Comparison of ENCODE assay signal across 20 cellular contexts in the genomic region with DNA sequence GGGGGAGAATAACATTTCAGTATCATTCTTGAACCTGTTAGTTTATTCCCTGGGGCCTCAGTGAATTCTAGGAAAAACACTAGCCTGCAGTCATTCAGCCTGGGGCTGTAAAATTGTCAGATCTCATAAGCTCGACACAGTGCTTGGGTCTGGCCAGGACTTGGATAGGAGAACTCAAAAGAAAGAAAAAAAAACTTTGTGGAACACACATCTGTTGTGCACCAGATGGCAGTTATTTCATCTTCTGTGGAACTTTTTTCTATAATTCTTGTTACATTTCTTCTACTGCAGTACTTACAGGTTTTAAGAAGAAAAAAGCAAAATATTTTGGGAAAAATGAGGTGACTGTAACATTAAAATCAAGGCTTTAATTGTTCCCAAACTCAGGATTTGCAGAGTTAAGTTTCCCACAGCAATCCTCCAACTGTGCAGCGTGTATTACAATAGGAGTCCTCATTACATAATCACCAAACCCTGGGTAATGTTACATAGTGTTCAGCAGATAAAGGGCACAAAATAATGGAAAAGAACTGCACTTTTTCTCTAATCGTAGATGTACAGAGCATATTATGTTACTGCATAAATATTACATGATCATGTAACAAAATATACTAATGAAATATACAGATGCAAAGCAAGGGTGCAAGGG.
DNase-seq lines count a peak whose midpoint lies in the region; ATAC-seq and TF ChIP-seq lines count a peak whose summit lies in the region.
"Had no signal": no experiment of that assay in that cellular context is flagged by ENCODE, and none has a peak within 500 bp of the region (broad histone marks: within the 10 kb centered on the region; RNA-seq: fewer than 3 reads in every experiment).

No MANE protein-coding gene starts in this region.

- H3K36me3 ChIP-seq in heart right ventricle, result no peaks in the 10 kb centered on the region
- H3K36me3 ChIP-seq: esophagus muscularis mucosa, left lung, tibial artery had no signal

- no peaks in the 10 kb centered on the region for H3K9me3 Mint-ChIP-seq in Calu3 (ENCODE audit: low read depth, unreplicated experiment)
- H3K9me3 Mint-ChIP-seq: activated T-helper 2 cell treated with anti-CD3 and anti-CD28 coated beads, Interferon-gamma antibody, Interleukin-2, Interleukin-4, amounts not matched to agents 10 μg/mL and 5 μg/mL and 100 μg/mL, durations not matched to agents 14 hours and 24 hours and 36 hours had no signal

- TF ChIP-seq CTCF in heart right ventricle (IDR thresholded peaks at IDR 0.05), result peak in 2 of 9 donors; percentile 13 to 16
- TF ChIP-seq CTCF in Calu3 (IDR thresholded peaks at IDR 0.05; ENCODE audit: unreplicated experiment), result no peak

- no peaks in the 10 kb centered on the region for H3K9me3 ChIP-seq in heart right ventricle
- H3K9me3 ChIP-seq: esophagus muscularis mucosa, left lung, tibial artery had no signal

- peak in 5 of 8 donors; percentile 45 to 82 (median 62) for ATAC-seq in heart right ventricle
- ATAC-seq in left cardiac atrium, result no peak
- peak; percentile 24 for ATAC-seq in left colon
- ATAC-seq in GM21529 (IDR thresholded peaks at IDR 0.05; ENCODE audit: unreplicated experiment), result no peak
- ATAC-seq: activated CD8-positive, alpha-beta T cell treated with anti-CD3 and anti-CD28 coated beads, Interleukin-2, amount 10 ng/mL, durations not matched to agents 7 days and 5 days; left lung; naive thymus-derived CD4-positive, alpha-beta T cell had no signal

- intact Hi-C loops in heart right ventricle (cut with DNase I) (no loop called here), left cardiac atrium (cut with DNase I) (no loop called here), left colon (cut with DNase I, micrococcal nuclease) (no loop called here), Calu3 (cut with micrococcal nuclease; ENCODE audit: unreplicated experiment) (no loop called here)

- H3K27ac ChIP-seq in heart right ventricle, result peak overlapping the region in 1 of 10 donors; percentile 33
- H3K27ac ChIP-seq: esophagus muscularis mucosa, left lung, tibial artery had no signal

- H3K4me1 Mint-ChIP-seq in Calu3 (ENCODE audit: low read depth, unreplicated experiment), result no peaks in the 10 kb centered on the region

- H3K27me3 ChIP-seq in heart right ventricle, result no peaks in the 10 kb centered on the region
- H3K27me3 ChIP-seq: esophagus muscularis mucosa, left lung, tibial artery had no signal

- CTCF ChIA-PET in Calu3 (lab: Charles Lee), result no interaction called here

- no TSS peak for BruUV-seq in Calu3 (replicated peaks; lab: Mats Ljungman, UMichigan)

- no peaks in the 10 kb centered on the region for H3K36me3 Mint-ChIP-seq in Calu3 (ENCODE audit: insufficient read depth, unreplicated experiment)
- H3K36me3 Mint-ChIP-seq: naive thymus-derived CD4-positive, alpha-beta T cell had no signal

- no peaks in the 10 kb centered on the region for H3K27me3 Mint-ChIP-seq in Calu3 (ENCODE audit: unreplicated experiment)

- no peak overlapping the region for H3K4me3 ChIP-seq in heart right ventricle
- H3K4me3 ChIP-seq: esophagus muscularis mucosa, left lung, tibial artery had no signal

- peaks cover 0 to 23% (median 10%) of the 10 kb centered on the region in 9 donors for H3K4me1 ChIP-seq in heart right ventricle
- H3K4me1 ChIP-seq: tibial artery had no signal

- H3K4me3 Mint-ChIP-seq in Calu3 (ENCODE audit: low read depth, unreplicated experiment), result no peak overlapping the region
- H3K4me3 Mint-ChIP-seq: activated CD8-positive, alpha-beta T cell treated with anti-CD3 and anti-CD28 coated beads, Interleukin-2, amount 10 ng/mL, durations not matched to agents 7 days and 5 days; naive thymus-derived CD4-positive, alpha-beta T cell had no signal

- WGBS in heart right ventricle, 2 donors, result 38 to 43% methylated on average over 3 of the region's 3 CpGs

- H3K27ac Mint-ChIP-seq in Calu3 (ENCODE audit: unreplicated experiment), result no peak overlapping the region
- H3K27ac Mint-ChIP-seq: activated CD8-positive, alpha-beta T cell treated with anti-CD3 and anti-CD28 coated beads, Interleukin-2, amount 10 ng/mL, durations not matched to agents 7 days and 5 days; activated T-helper 2 cell treated with anti-CD3 and anti-CD28 coated beads, Interferon-gamma antibody, Interleukin-2, Interleukin-4, amounts not matched to agents 10 μg/mL and 5 μg/mL and 100 μg/mL, durations not matched to agents 14 hours and 24 hours and 36 hours; naive thymus-derived CD4-positive, alpha-beta T cell had no signal

- no peak for DNase-seq in heart right ventricle
- DNase-seq in left cardiac atrium, result no peak
- peak; percentile 30 for DNase-seq in OCI-M1 (lab: John Stamatoyannopoulos, UW)
- no peak for DNase-seq in left colon
- no peak for DNase-seq in NCI-H2029 (lab: John Stamatoyannopoulos, UW)
- DNase-seq in HK-2 (ENCODE audit: unreplicated experiment), result no peak
- DNase-seq in Calu3, result no peak
- DNase-seq: activated CD8-positive, alpha-beta T cell treated with anti-CD3 and anti-CD28 coated beads, Interleukin-2, amount 10 ng/mL, durations not matched to agents 7 days and 5 days; anterior cingulate cortex; cortex of kidney; left lung; naive thymus-derived CD4-positive, alpha-beta T cell; NCI-H2081 treated with DMSO at 0.1 percent for 48 hours; right cardiac atrium; stimulated activated CD4-positive, alpha-beta T cell treated with anti-CD3 and anti-CD28 coated beads, Interleukin-2, amount 100 ng/mL, for 48 hours; stimulated activated CD8-positive, alpha-beta memory T cell treated with anti-CD3 and anti-CD28 coated beads, Interleukin-4, amount 100 ng/mL, for 48 hours; tibial artery had no signal

Comparison
In these comparisons a context has a peak if more than half of its experiments do, and no peak if none do; other contexts are left out.
1. ATAC-seq: peak in heart right ventricle (5 of 8) and left colon (single experiment); none in left cardiac atrium (0 of 2) and GM21529 (single experiment).